Comparison of ENCODE assay signal across 11 cellular contexts in genomic region chr9:137318976-137319375, GRCh38. TPM values are rescaled to one million over a fixed set of nuclear protein-coding genes. Genes with fewer than 3 reads are reported as not detected.
DNase-seq lines count a peak whose midpoint lies in the region; TF ChIP-seq lines count a peak whose summit lies in the region.
"Had no signal": no experiment of that assay in that cellular context is flagged by ENCODE, and none has a peak within 500 bp of the region (broad histone marks: within the 10 kb centered on the region; RNA-seq: fewer than 3 reads in every experiment).

No MANE protein-coding gene starts in this region.

- TF ChIP-seq CTCF in BJ (IDR thresholded peaks at IDR 0.05; ENCODE audit: insufficient read depth, low read depth, low read length): peak; percentile 39
- TF ChIP-seq CTCF in SK-N-SH (IDR thresholded peaks at IDR 0.05): no peak
- no peak for TF ChIP-seq CTCF in glutamatergic neuron (IDR thresholded peaks at IDR 0.05; ENCODE audit: partially characterized antibody, unreplicated experiment)
- TF ChIP-seq CTCF in GM10266 (IDR thresholded peaks at IDR 0.05; ENCODE audit: control insufficient read depth, insufficient read depth, low read depth, missing control alignments): no peak

- no peaks in the 10 kb centered on the region for H3K36me3 ChIP-seq in BJ (ENCODE audit: control insufficient read depth, insufficient read depth, low read length)
- H3K36me3 ChIP-seq in SK-N-SH (replicated peaks in 1 of 2; ENCODE audit: control insufficient read depth in 1 of 2, insufficient read depth in 2 of 2, low read length in 1 of 2): no peaks in the 10 kb centered on the region
- H3K36me3 ChIP-seq in mesendoderm (ENCODE audit: control insufficient read depth, insufficient read depth, low read length): no peaks in the 10 kb centered on the region

- H2BK120ac ChIP-seq in mesendoderm (ENCODE audit: low read depth, low read length): no peak overlapping the region

- peaks cover 3% of the 10 kb centered on the region for H3K27me3 Mint-ChIP-seq in glutamatergic neuron (ENCODE audit: unreplicated experiment)

- peaks cover 4% of the 10 kb centered on the region for H3K4me1 Mint-ChIP-seq in glutamatergic neuron (ENCODE audit: low read depth, unreplicated experiment)

- no peak overlapping the region for H4K5ac ChIP-seq in mesendoderm (ENCODE audit: low read length)

- peaks cover 3% of the 10 kb centered on the region for H3K9me3 Mint-ChIP-seq in glutamatergic neuron (ENCODE audit: unreplicated experiment)
- H3K9me3 Mint-ChIP-seq: activated CD4-positive, alpha-beta T cell treated with anti-CD3 and anti-CD28 coated beads, Interleukin-2, amount 10 ng/mL, durations not matched to agents 7 days and 5 days had no signal

- H3K79me2 ChIP-seq in SK-N-SH (ENCODE audit: insufficient read depth): no peaks in the 10 kb centered on the region
- no peaks in the 10 kb centered on the region for H3K79me2 ChIP-seq in mesendoderm (ENCODE audit: control insufficient read depth, insufficient read depth, low read length)

- peaks cover 0 to 4% of the 10 kb centered on the region in 2 experiments; a peak in 1 of 4 replicates for H3K4me1 ChIP-seq in SK-N-SH (ENCODE audit: control insufficient read depth in 1 of 2, insufficient read depth in 2 of 2, low read depth in 1 of 2, low read length in 1 of 2)
- H3K4me1 ChIP-seq in mesendoderm (ENCODE audit: control insufficient read depth, low read depth, low read length): no peaks in the 10 kb centered on the region

- CTCF ChIA-PET in BJ (lab: Yijun Ruan, JAX) (interaction anchor here (0.8 to 1.4 kb wide), 6 partner anchors 9 to 32 kb away, joined by 3 to 7 read pairs (median 4); no protein-coding TSS in a partner anchor), SK-N-SH (lab: Yijun Ruan, JAX) (interaction anchor here (1.6 to 7.5 kb wide), 2 partner anchors 17 to 32 kb away, joined by 4 to 74 read pairs; partner anchors contain the start of gene NRARP)

- 94% methylated on average over 9 of the region's 22 CpGs for WGBS in SK-N-SH (ENCODE audit: low lambda C conversion rate)
- WGBS in mesendoderm (ENCODE audit: extremely low coverage, insufficient coverage, low lambda C conversion rate): no CpG with 5 or more reads among the region's 22 CpGs

- no peaks in the 10 kb centered on the region for H3K9me3 ChIP-seq in SK-N-SH

- no peak overlapping the region for H3K27ac ChIP-seq in SK-N-SH (ENCODE audit: low read depth in 2 of 2, low read length in 1 of 2)
- H3K27ac ChIP-seq in mesendoderm (ENCODE audit: low read depth, low read length): no peak overlapping the region

- H3K4me2 ChIP-seq in SK-N-SH: no peak overlapping the region
- no peak overlapping the region for H3K4me2 ChIP-seq in mesendoderm (ENCODE audit: low read length)

- H3K36me3 Mint-ChIP-seq in glutamatergic neuron (ENCODE audit: unreplicated experiment): no peaks in the 10 kb centered on the region

- no peak for TF ChIP-seq RAD21 in SK-N-SH (IDR thresholded peaks at IDR 0.05; ENCODE audit: low read length)

- no peak for TF ChIP-seq EP300 in SK-N-SH (IDR thresholded peaks at IDR 0.05; ENCODE audit: borderline replicate concordance in 1 of 2, low read depth in 1 of 2, low read length in 1 of 2)

- intact Hi-C loops in posterior cingulate gyrus (cut with DNase I): no loop called here

- no peak overlapping the region for H3K23ac ChIP-seq in mesendoderm (ENCODE audit: low read length)

- H3K9me2 ChIP-seq in SK-N-SH: no peaks in the 10 kb centered on the region

- H2AFZ ChIP-seq in SK-N-SH (ENCODE audit: low read depth): no peak overlapping the region

- no peak overlapping the region for H2AK5ac ChIP-seq in mesendoderm (ENCODE audit: low read length)

- no peaks in the 10 kb centered on the region for H4K20me1 ChIP-seq in SK-N-SH (ENCODE audit: insufficient read depth)

- H2BK15ac ChIP-seq in mesendoderm (replicated peaks; ENCODE audit: low read depth): no peak overlapping the region

- no peak overlapping the region for H3K4me3 ChIP-seq in BJ (ENCODE audit: low read depth, low read length)
- H3K4me3 ChIP-seq in SK-N-SH (ENCODE audit: low read depth in 2 of 2, low read length in 1 of 2): no peak overlapping the region
- no peak overlapping the region for H3K4me3 ChIP-seq in mesendoderm (ENCODE audit: low read length)

- no peak overlapping the region for H2BK5ac ChIP-seq in mesendoderm (ENCODE audit: low read length)

- no peak overlapping the region for H3K9ac ChIP-seq in SK-N-SH
- no peak overlapping the region for H3K9ac ChIP-seq in mesendoderm (ENCODE audit: low read length)

- POLR2A ChIA-PET in BJ (lab: Charles Lee): no interaction called here
- POLR2A ChIA-PET in SK-N-SH (lab: Yijun Ruan, JAX): no interaction called here

- no peak overlapping the region for H3K4me3 Mint-ChIP-seq in glutamatergic neuron (ENCODE audit: unreplicated experiment)
- H3K4me3 Mint-ChIP-seq: activated CD4-positive, alpha-beta T cell treated with anti-CD3 and anti-CD28 coated beads, Interleukin-2, amount 10 ng/mL, durations not matched to agents 7 days and 5 days had no signal

- no peak overlapping the region for H3K18ac ChIP-seq in mesendoderm (ENCODE audit: low read length)

- no peak overlapping the region for H3K56ac ChIP-seq in mesendoderm (ENCODE audit: low read length)

- no peaks in the 10 kb centered on the region for H3F3A ChIP-seq in SK-N-SH (replicated peaks; ENCODE audit: insufficient read depth)

- no peaks in the 10 kb centered on the region for H3K79me1 ChIP-seq in mesendoderm (ENCODE audit: low read length)

- no peak overlapping the region for H4K8ac ChIP-seq in mesendoderm (ENCODE audit: low read depth, low read length)

- H3K27me3 ChIP-seq in BJ (ENCODE audit: control insufficient read depth, insufficient read depth, low read length) (no peaks in the 10 kb centered on the region), SK-N-SH (ENCODE audit: insufficient read depth) (no peaks in the 10 kb centered on the region), mesendoderm (ENCODE audit: insufficient read depth, low read length, poor library complexity) (no peaks in the 10 kb centered on the region)

- H3K27ac Mint-ChIP-seq in glutamatergic neuron (ENCODE audit: unreplicated experiment): no peak overlapping the region
- H3K27ac Mint-ChIP-seq: activated CD4-positive, alpha-beta T cell treated with anti-CD3 and anti-CD28 coated beads, Interleukin-2, amount 10 ng/mL, durations not matched to agents 7 days and 5 days had no signal

- no peak overlapping the region for H3K4ac ChIP-seq in mesendoderm (ENCODE audit: low read depth, low read length)

- DNase-seq in BJ (ENCODE audit: low read depth) (no peak), SK-N-SH (peak; percentile 62), glutamatergic neuron (peak; percentile 69), posterior cingulate gyrus (peak in 8 of 10 donors; percentile 52 to 93 (median 66)), mesendoderm (no peak), NCI-H187 (lab: John Stamatoyannopoulos, UW) (no peak), GM10266 (ENCODE audit: extremely low spot score) (no peak)
- DNase-seq in NK-92 treated with Interleukin-12 subunit alpha and Interleukin-12 subunit beta, amount 100 ng/mL, for 24 hours (lab: John Stamatoyannopoulos, UW): no peak
- DNase-seq: activated CD4-positive, alpha-beta T cell treated with anti-CD3 and anti-CD28 coated beads, Interleukin-2, amount 10 ng/mL, durations not matched to agents 7 days and 5 days; left colon; stimulated activated CD4-positive, alpha-beta T cell treated with anti-CD3 and anti-CD28 coated beads, Interleukin-1b, Interleukin-23, amount 100 ng/mL, for 48 hours had no signal

TF ChIP-seq in SK-N-SH, 30 proteins besides CTCF, POLR2A, EP300 and RAD21:
- TF ChIP-seq TCF12 (IDR thresholded peaks at IDR 0.05): no peak
- TF ChIP-seq EZH2phosphoT487 (IDR thresholded peaks at IDR 0.05; ENCODE audit: borderline replicate concordance, low read depth): no peak
- TF ChIP-seq USF2 (IDR thresholded peaks at IDR 0.05; ENCODE audit: borderline replicate concordance, low read depth, low read length): no peak
- TF ChIP-seq MEF2A (IDR thresholded peaks at IDR 0.05; ENCODE audit: borderline replicate concordance, low read depth): no peak

RNA-seq across cellular contexts. Expression of gene NRARP, which starts 16.9 kb away (rescaled TPM):
- polyA plus RNA-seq in BJ (2011; rRNA removed): 0.17 TPM in 2 replicates
- not detected in 2 replicates for polyA minus RNA-seq in BJ (2011; rRNA and poly(A)+ RNA removed)
- polyA plus RNA-seq in SK-N-SH (2012; rRNA removed): 3.9 and 4.2 TPM in 2 replicates
- polyA plus RNA-seq in SK-N-SH (2012; cell fraction: cytosol; rRNA removed): 2.9 and 3.4 TPM in 2 replicates
- 5.1 and 6.5 TPM in 2 replicates for polyA plus RNA-seq in SK-N-SH (2012; cell fraction: nucleus; rRNA removed)
- total RNA-seq in glutamatergic neuron (ENCODE audit: unreplicated experiment): 15.2 TPM
- polyA plus RNA-seq in mesendoderm (2013, experiment 1 of 2): 4.0 TPM
- polyA plus RNA-seq in mesendoderm (2013, experiment 2 of 2): 4.5 TPM

RNA-seq across cellular contexts. Expression of gene TOR4A, which starts 41.5 kb away (rescaled TPM):
- polyA plus RNA-seq in BJ (2011; rRNA removed) (16.9 and 23.8 TPM in 2 replicates), SK-N-SH (2012; rRNA removed) (0.81 and 0.99 TPM in 2 replicates)
- 14.5 and 17.4 TPM in 2 replicates for polyA minus RNA-seq in BJ (2011; rRNA and poly(A)+ RNA removed)
- 0.36 and 0.62 TPM in 2 replicates for polyA plus RNA-seq in SK-N-SH (2012; cell fraction: cytosol; rRNA removed)
- 2.2 and 3.4 TPM in 2 replicates for polyA plus RNA-seq in SK-N-SH (2012; cell fraction: nucleus; rRNA removed)
- 1.5 TPM for total RNA-seq in glutamatergic neuron (ENCODE audit: unreplicated experiment)
- polyA plus RNA-seq in mesendoderm (2013, experiment 1 of 2): 4.1 TPM
- polyA plus RNA-seq in mesendoderm (2013, experiment 2 of 2): 4.0 TPM

Comparison
In these comparisons a context has a peak if more than half of its experiments do, and no peak if none do; other contexts are left out.
1. DNase-seq: peak in SK-N-SH (single experiment), glutamatergic neuron (single experiment) and posterior cingulate gyrus (8 of 10); none in BJ (single experiment), mesendoderm (single experiment), NCI-H187 (0 of 2), NK-92 treated with Interleukin-12 subunit alpha and Interleukin-12 subunit beta, amount 100 ng/mL, for 24 hours (single experiment) and GM10266 (single experiment).